ENCODE assay signal across 8 cellular contexts in the genomic region with DNA sequence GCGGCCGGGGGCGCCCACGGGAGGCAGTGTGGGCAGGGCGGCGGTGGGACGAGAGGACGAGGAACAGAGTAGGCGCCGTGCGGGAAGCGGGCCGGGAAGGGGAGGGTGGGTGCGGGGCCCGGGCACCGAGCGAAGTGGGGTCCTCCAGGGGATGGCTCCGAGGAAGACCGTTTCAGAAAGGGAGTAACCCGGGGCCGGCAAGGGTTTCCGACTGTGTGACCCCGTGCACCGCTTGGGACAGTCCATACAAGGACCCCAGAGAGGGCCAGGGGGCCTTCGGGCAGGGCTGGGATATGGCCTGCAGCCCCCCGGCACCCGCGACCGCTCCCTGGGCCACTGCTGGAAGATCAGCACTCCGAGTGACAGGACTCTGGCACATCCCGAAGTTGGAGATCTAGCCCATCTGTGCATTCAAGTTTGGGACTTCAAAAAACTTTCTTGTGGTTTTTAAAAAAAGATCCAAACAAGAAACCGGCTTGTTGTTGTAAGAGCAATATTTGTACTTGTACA. TPM values are rescaled to one million over a fixed set of nuclear protein-coding genes. Genes with fewer than 3 reads are reported as not detected.
A peak's percentile ranks its signal among the peaks of the same experiment; 100 is the strongest.
DNase-seq lines count a peak whose midpoint lies in the region; ATAC-seq and TF ChIP-seq lines count a peak whose summit lies in the region.

No MANE protein-coding gene starts in this region.

- peak overlapping the region in 4 of 5 donors; percentile 79 to 86 (median 81) for H3K9ac ChIP-seq in subcutaneous abdominal adipose tissue (ENCODE audit: low read length in 5 of 5)

- H3K27me3 ChIP-seq in brain microvascular endothelial cell (replicated peaks): no peaks in the 10 kb centered on the region
- H3K27me3 ChIP-seq in left lung: peaks cover 0 to 40% of the 10 kb centered on the region in 2 donors
- no peaks in the 10 kb centered on the region for H3K27me3 ChIP-seq in subcutaneous abdominal adipose tissue (ENCODE audit: control insufficient read depth in 5 of 5, insufficient read depth in 4 of 5, low read length in 5 of 5)

- CTCF ChIA-PET in Calu3 (lab: Charles Lee): no interaction called here

- intact Hi-C loops in Calu3 (cut with micrococcal nuclease; ENCODE audit: unreplicated experiment): loop anchor here (10.0 kb wide), 1 partner anchor 57 kb away; no protein-coding TSS in a partner anchor
- intact Hi-C loops in left lung (cut with DNase I): no loop called here

- peaks cover 3 to 28% of the 10 kb centered on the region in 2 donors for H3K4me1 ChIP-seq in left lung
- H3K4me1 ChIP-seq in subcutaneous abdominal adipose tissue (ENCODE audit: control insufficient read depth in 5 of 5, insufficient read depth in 5 of 5, low read length in 5 of 5): peaks cover 4 to 46% (median 25%) of the 10 kb centered on the region in 5 donors

- BruUV-seq in Calu3 (replicated peaks; lab: Mats Ljungman, UMichigan): no TSS peak

- peaks cover 13% of the 10 kb centered on the region for H3K36me3 Mint-ChIP-seq in Calu3 (ENCODE audit: insufficient read depth, unreplicated experiment)

- H3K36me3 ChIP-seq in brain microvascular endothelial cell (replicated peaks): no peaks in the 10 kb centered on the region
- H3K36me3 ChIP-seq in left lung: no peaks in the 10 kb centered on the region
- peaks cover 0 to 4% (median 0%) of the 10 kb centered on the region in 5 donors for H3K36me3 ChIP-seq in subcutaneous abdominal adipose tissue (ENCODE audit: control insufficient read depth in 5 of 5, insufficient read depth in 5 of 5, low read length in 5 of 5)

- H3K27ac ChIP-seq in brain microvascular endothelial cell: peak overlapping the region; percentile 46
- H3K27ac ChIP-seq in left lung: peak overlapping the region; percentile 81 to 82
- peak overlapping the region; percentile 57 for H3K27ac ChIP-seq in subcutaneous abdominal adipose tissue (ENCODE audit: low read depth, low read length)

- H3K4me3 ChIP-seq in brain microvascular endothelial cell (ENCODE audit: low read depth, low read length) (peak overlapping the region; percentile 81), left lung (peak overlapping the region; percentile 68 to 72), subcutaneous abdominal adipose tissue (ENCODE audit: low read depth in 1 of 5, low read length in 5 of 5) (peak overlapping the region; percentile 74 to 81 (median 80))

- no peaks in the 10 kb centered on the region for H3K4me1 Mint-ChIP-seq in Calu3 (ENCODE audit: low read depth, unreplicated experiment)

- H3K27ac Mint-ChIP-seq in Calu3 (ENCODE audit: unreplicated experiment): no peak overlapping the region

- ATAC-seq in left lung: peak; percentile 4
- no peak for ATAC-seq in HG03159 (IDR thresholded peaks at IDR 0.05; ENCODE audit: unreplicated experiment)

- H3K27me3 Mint-ChIP-seq in Calu3 (ENCODE audit: unreplicated experiment): no peaks in the 10 kb centered on the region

- DNase-seq in Calu3 (no peak), LHCN-M2 (ENCODE audit: low read depth) (peak; percentile 32), brain microvascular endothelial cell (no peak), left lung (peak in 1 of 2 donors; percentile 44), NCI-H1048 (lab: John Stamatoyannopoulos, UW) (no peak), NCI-H146 (lab: John Stamatoyannopoulos, UW) (no peak)

- in situ Hi-C loops in brain microvascular endothelial cell (cut with HindIII; ENCODE audit: low pct_ligation_motif_present, low sequenced_read_pairs): no loop called here

- TF ChIP-seq CTCF in Calu3 (IDR thresholded peaks at IDR 0.05; ENCODE audit: unreplicated experiment) (no peak), brain microvascular endothelial cell (IDR thresholded peaks at IDR 0.05; ENCODE audit: low read depth, low read length, missing control alignments) (no peak), left lung (IDR thresholded peaks at IDR 0.05) (no peak)

- H3K9me3 Mint-ChIP-seq in Calu3 (ENCODE audit: low read depth, unreplicated experiment): no peaks in the 10 kb centered on the region

- peak overlapping the region; percentile 82 for H3K4me3 Mint-ChIP-seq in Calu3 (ENCODE audit: low read depth, unreplicated experiment)

- H3K9me3 ChIP-seq in left lung (no peaks in the 10 kb centered on the region), subcutaneous abdominal adipose tissue (ENCODE audit: control insufficient read depth in 5 of 5, low read length in 5 of 5) (no peaks in the 10 kb centered on the region)

RNA-seq across cellular contexts. Expression of a gene that starts 0.4 kb away (rescaled TPM):
- total RNA-seq in Calu3 (2022): 6.0 and 8.5 TPM in 2 replicates
- 19.9 and 28.7 TPM in 2 replicates for total RNA-seq in LHCN-M2 (2014; rRNA removed)
- polyA plus RNA-seq in LHCN-M2 (2012): 32.1 TPM
- 10 to 100 TPM; 35.6 to 36.8 TPM for total RNA-seq in left lung
